In genomic region chr1:150601540-150601939, GRCh38 we compare ENCODE assay signal across 17 cellular contexts. TPM values are rescaled to one million over a fixed set of nuclear protein-coding genes. Genes with fewer than 3 reads are reported as not detected.
DNase-seq lines count a peak whose midpoint lies in the region; ATAC-seq and TF ChIP-seq lines count a peak whose summit lies in the region.
"Had no signal": no experiment of that assay in that cellular context is flagged by ENCODE, and none has a peak within 500 bp of the region (broad histone marks: within the 10 kb centered on the region; RNA-seq: fewer than 3 reads in every experiment).

No MANE protein-coding gene starts in this region.

- no peaks in the 10 kb centered on the region for H3K27me3 ChIP-seq in IMR-90 (ENCODE audit: control insufficient read depth, insufficient read depth, low read length)
- H3K27me3 ChIP-seq in liver (ENCODE audit: control insufficient read depth in 4 of 4, insufficient read depth in 4 of 4, low read length in 3 of 4) = no peaks in the 10 kb centered on the region

- H3K4me3 Mint-ChIP-seq in WTC11 = no peak overlapping the region
- H3K4me3 Mint-ChIP-seq in activated CD8-positive, alpha-beta memory T cell treated with anti-CD3 and anti-CD28 coated beads, Interleukin-2, amount 10 ng/mL, durations not matched to agents 7 days and 5 days = no peak overlapping the region
- H3K4me3 Mint-ChIP-seq: CD4-positive, alpha-beta memory T cell had no signal

- no peak overlapping the region for H2BK20ac ChIP-seq in IMR-90 (ENCODE audit: low read depth, low read length)

- TF ChIP-seq POLR2A in IMR-90 (IDR thresholded peaks at IDR 0.05; ENCODE audit: low read depth, low read length) = no peak

- no peak for TF ChIP-seq RAD21 in IMR-90 (IDR thresholded peaks at IDR 0.05; ENCODE audit: low read length)
- no peak for TF ChIP-seq RAD21 in liver (IDR thresholded peaks at IDR 0.05)

- no peak for ATAC-seq in IMR-90 (ENCODE audit: low read depth)
- ATAC-seq in WTC11 = no peak
- no peak for ATAC-seq in activated CD8-positive, alpha-beta memory T cell treated with anti-CD3 and anti-CD28 coated beads, Interleukin-2, amount 10 ng/mL, durations not matched to agents 7 days and 5 days
- ATAC-seq: HCT116 had no signal

- H3K9ac ChIP-seq in IMR-90 (ENCODE audit: low read depth, low read length) (no peak overlapping the region), liver (ENCODE audit: low read depth in 1 of 2, low read length in 2 of 2) (no peak overlapping the region)

- H2AK9ac ChIP-seq in IMR-90 (replicated peaks; ENCODE audit: low read depth, low read length, poor library complexity) = no peak overlapping the region

- H3K27ac Mint-ChIP-seq in WTC11 = no peak overlapping the region
- no peak overlapping the region for H3K27ac Mint-ChIP-seq in activated CD8-positive, alpha-beta memory T cell treated with anti-CD3 and anti-CD28 coated beads, Interleukin-2, amount 10 ng/mL, durations not matched to agents 7 days and 5 days

- H3K4me1 Mint-ChIP-seq in WTC11 = peaks cover 27% of the 10 kb centered on the region
- H3K4me1 Mint-ChIP-seq in activated CD8-positive, alpha-beta memory T cell treated with anti-CD3 and anti-CD28 coated beads, Interleukin-2, amount 10 ng/mL, durations not matched to agents 7 days and 5 days = peaks cover 18% of the 10 kb centered on the region

- dilution Hi-C loops in IMR-90 (cut with HindIII; ENCODE audit: low sequenced_read_pairs, unreplicated experiment) = no loop called here

- H4K91ac ChIP-seq in IMR-90 (ENCODE audit: insufficient read depth, low read depth, low read length) = no peak overlapping the region

- POLR2A ChIA-PET in IMR-90 (lab: Charles Lee; ENCODE audit: unreplicated experiment) (no interaction called here), WTC11 (lab: Charles Lee) (no interaction called here)

- H2BK120ac ChIP-seq in IMR-90 (ENCODE audit: low read depth, low read length) = no peak overlapping the region

- DNase-seq in IMR-90 (no peak), WTC11 (ENCODE audit: low spot score) (no peak), GM13976 (ENCODE audit: low spot score) (no peak), GDM1 (lab: John Stamatoyannopoulos, UW) (no peak)
- no peak for DNase-seq in activated CD4-positive, alpha-beta T cell treated with anti-CD3 and anti-CD28 coated beads for 48 hours
- no peak for DNase-seq in activated CD8-positive, alpha-beta memory T cell treated with anti-CD3 and anti-CD28 coated beads, Interleukin-2, amount 10 ng/mL, durations not matched to agents 7 days and 5 days
- DNase-seq: AML-193; CD4-positive, alpha-beta memory T cell; DMS153; DMS79; GF-D8; GOT3; H7 had no signal

- H3K23ac ChIP-seq in IMR-90 (ENCODE audit: low read depth, low read length) = no peak overlapping the region

- no peak overlapping the region for H4K5ac ChIP-seq in IMR-90 (ENCODE audit: low read depth, low read length)

- no peak overlapping the region for H3K4me3 ChIP-seq in IMR-90 (ENCODE audit: insufficient read depth, low read depth, low read length)
- H3K4me3 ChIP-seq in liver (ENCODE audit: low read depth in 1 of 3, low read length in 3 of 3) = no peak overlapping the region

- H3K18ac ChIP-seq in IMR-90 (ENCODE audit: low read depth, low read length) = no peak overlapping the region

- H3K36me3 ChIP-seq in IMR-90 (ENCODE audit: control insufficient read depth, insufficient read depth, low read length) (no peaks in the 10 kb centered on the region), liver (ENCODE audit: control insufficient read depth in 4 of 4, insufficient read depth in 3 of 4, low read depth in 1 of 4, low read length in 3 of 4) (no peaks in the 10 kb centered on the region)

- H3K9me3 ChIP-seq in IMR-90 (ENCODE audit: control insufficient read depth, insufficient read depth, low read length) (no peaks in the 10 kb centered on the region), liver (ENCODE audit: control insufficient read depth in 4 of 4, low read length in 3 of 4) (no peaks in the 10 kb centered on the region)

- no TSS peak for BruUV-seq in IMR-90 (replicated peaks; lab: Mats Ljungman, UMichigan)

- intact Hi-C loops in IMR-90 (cut with micrococcal nuclease) = no loop called here

- no peak overlapping the region for H3K4me2 ChIP-seq in IMR-90 (ENCODE audit: low read depth, low read length)

- peaks cover 12% of the 10 kb centered on the region for H3K36me3 Mint-ChIP-seq in WTC11
- H3K36me3 Mint-ChIP-seq in activated CD8-positive, alpha-beta memory T cell treated with anti-CD3 and anti-CD28 coated beads, Interleukin-2, amount 10 ng/mL, durations not matched to agents 7 days and 5 days = peaks cover 6% of the 10 kb centered on the region

- peak overlapping the region; percentile 0; the same call in 1 of the 2 replicates for H3K4ac ChIP-seq in IMR-90 (ENCODE audit: low read depth, low read length)

- CTCF ChIA-PET in IMR-90 (lab: Yijun Ruan, JAX) = interaction anchor here (0.7 kb wide), 2 partner anchors 471 to 649 kb away, joined by 3 to 8 read pairs; no protein-coding TSS in a partner anchor
- CTCF ChIA-PET in WTC11 (lab: Charles Lee) = interaction anchor here (0.7 kb wide), 1 partner anchor 22 kb away, joined by 6 read pairs; the partner anchor contains the start of gene MCL1
- CTCF ChIA-PET in activated CD8-positive, alpha-beta memory T cell treated with anti-CD3 and anti-CD28 coated beads, Interleukin-2, amount 10 ng/mL, durations not matched to agents 7 days and 5 days (lab: Charles Lee) = interaction anchor here (0.9 kb wide), 1 partner anchor 12 kb away, joined by 3 read pairs; no protein-coding TSS in a partner anchor

- no peak overlapping the region for H2AFZ ChIP-seq in IMR-90 (replicated peaks; ENCODE audit: low read length, poor library complexity)

- H2AK5ac ChIP-seq in IMR-90 (ENCODE audit: low read depth, low read length) = peak overlapping the region; percentile 49; the same call in 1 of the 2 replicates

- H3K27me3 Mint-ChIP-seq in WTC11 (ENCODE audit: low read depth) = no peaks in the 10 kb centered on the region; the same call in 1 of the 2 replicates
- H3K27me3 Mint-ChIP-seq in activated CD8-positive, alpha-beta memory T cell treated with anti-CD3 and anti-CD28 coated beads, Interleukin-2, amount 10 ng/mL, durations not matched to agents 7 days and 5 days = no peaks in the 10 kb centered on the region
- H3K27me3 Mint-ChIP-seq: CD4-positive, alpha-beta memory T cell had no signal

- H4K20me1 ChIP-seq in IMR-90 (ENCODE audit: insufficient read depth, low read length) = no peaks in the 10 kb centered on the region

- H3K14ac ChIP-seq in IMR-90 (replicated peaks; ENCODE audit: low read depth, low read length) = no peak overlapping the region

- H3K9me3 Mint-ChIP-seq in WTC11 = no peaks in the 10 kb centered on the region
- H3K9me3 Mint-ChIP-seq in activated CD8-positive, alpha-beta memory T cell treated with anti-CD3 and anti-CD28 coated beads, Interleukin-2, amount 10 ng/mL, durations not matched to agents 7 days and 5 days (ENCODE audit: low read depth) = no peaks in the 10 kb centered on the region
- H3K9me3 Mint-ChIP-seq: CD4-positive, alpha-beta memory T cell had no signal

- no peak overlapping the region for H2BK5ac ChIP-seq in IMR-90 (ENCODE audit: low read depth, low read length, poor library complexity, severe bottlenecking)

- in situ Hi-C loops in IMR-90 (cut with MboI; ENCODE audit: low sequenced_read_pairs) (no loop called here), GM13976 (cut with MboI; ENCODE audit: low sequenced_read_pairs, unreplicated experiment) (no loop called here)

- H3K4me1 ChIP-seq in IMR-90 (ENCODE audit: control insufficient read depth, insufficient read depth, low read length) (peaks cover 6% of the 10 kb centered on the region), liver (ENCODE audit: control insufficient read depth in 4 of 4, insufficient read depth in 4 of 4, low read length in 3 of 4) (peaks cover 0 to 14% (median 0%) of the 10 kb centered on the region in 4 donors)

- TF ChIP-seq CTCF in IMR-90 (conservative IDR thresholded peaks at IDR 0.05; ENCODE audit: low read depth, low read length) (no peak), WTC11 (IDR thresholded peaks at IDR 0.05) (no peak), liver (IDR thresholded peaks at IDR 0.05; ENCODE audit: low read depth, low read length, missing input control) (no peak), GM13976 (IDR thresholded peaks at IDR 0.05; ENCODE audit: borderline replicate concordance, control extremely low read depth, extremely low read depth, insufficient read depth, missing control alignments) (no peak)

- H3K9me1 ChIP-seq in IMR-90 (ENCODE audit: insufficient read depth, low read length) = peaks cover 5% of the 10 kb centered on the region

- peaks cover 10 to 30% of the 10 kb centered on the region in 2 experiments for H3K79me1 ChIP-seq in IMR-90 (ENCODE audit: low read depth in 1 of 2, low read length in 2 of 2)

- H4K8ac ChIP-seq in IMR-90 (ENCODE audit: low read depth in 2 of 2, low read length in 2 of 2) = no peak overlapping the region

- H3K27ac ChIP-seq in IMR-90 (ENCODE audit: insufficient read depth, low read length) (no peak overlapping the region), liver (ENCODE audit: low read depth in 1 of 2, low read length in 2 of 2) (peak overlapping the region; percentile 39)
- H3K27ac ChIP-seq: C4-2B had no signal

- no peak overlapping the region for H3K56ac ChIP-seq in IMR-90 (ENCODE audit: extremely low read depth, insufficient read depth, low read length)

- H2BK15ac ChIP-seq in IMR-90 (ENCODE audit: low read depth, low read length) = no peak overlapping the region

RNA-seq across cellular contexts. Expression of gene MCL1, which starts 22.1 kb away (rescaled TPM):
- total RNA-seq in IMR-90 (2012; rRNA removed) = 142 and 212 TPM in 2 replicates
- 79.5 and 88.4 TPM in 2 replicates for polyA plus RNA-seq in IMR-90 (2012; rRNA removed)
- polyA plus RNA-seq in IMR-90 (2012; cell fraction: cytosol; rRNA removed) = 32.7 and 42.7 TPM in 2 replicates
- 327 and 737 TPM in 2 replicates for polyA plus RNA-seq in IMR-90 (2012; cell fraction: nucleus; rRNA removed; ENCODE audit: low replicate concordance)
- 191 to 212 TPM (median 204 TPM) in 3 replicates for total RNA-seq in WTC11 (2021)
- total RNA-seq in liver = 100 to 1,000 TPM in 1 of 2 donors, 10 to 100 TPM in 1; 94.6 to 181 TPM
- polyA plus RNA-seq in liver = 10 to 100 TPM; 23.4 to 65.4 TPM
- 100 to 1,000 TPM; 373 to 408 TPM for total RNA-seq in activated CD8-positive, alpha-beta memory T cell treated with anti-CD3 and anti-CD28 coated beads, Interleukin-2, amount 10 ng/mL, durations not matched to agents 7 days and 5 days

RNA-seq across cellular contexts. Expression of gene ENSA, which starts 27.9 kb away (rescaled TPM):
- total RNA-seq in IMR-90 (2012; rRNA removed) (53.2 and 62.8 TPM in 2 replicates), WTC11 (2021) (219 to 254 TPM (median 224 TPM) in 3 replicates), liver (10 to 100 TPM; 53.2 to 57.3 TPM)
- polyA plus RNA-seq in IMR-90 (2012; rRNA removed) (89.4 and 96.5 TPM in 2 replicates), liver (10 to 100 TPM; 19.0 to 59.8 TPM)
- 15.3 and 27.8 TPM in 2 replicates for polyA plus RNA-seq in IMR-90 (2012; cell fraction: cytosol; rRNA removed)
- polyA plus RNA-seq in IMR-90 (2012; cell fraction: nucleus; rRNA removed; ENCODE audit: low replicate concordance) = 6.4 and 30.3 TPM in 2 replicates
- 100 to 1,000 TPM; 202 to 252 TPM for total RNA-seq in activated CD8-positive, alpha-beta memory T cell treated with anti-CD3 and anti-CD28 coated beads, Interleukin-2, amount 10 ng/mL, durations not matched to agents 7 days and 5 days

RNA-seq across cellular contexts. Expression of gene ADAMTSL4, which starts 52.3 kb away (rescaled TPM):
- total RNA-seq in IMR-90 (2012; rRNA removed) (0.54 and 0.56 TPM in 2 replicates), WTC11 (2021) (6.6 to 14.7 TPM (median 14.1 TPM) in 3 replicates), liver (10 to 100 TPM in 1 of 2 donors, 1 to 10 TPM in 1; 5.6 to 11.5 TPM)
- polyA plus RNA-seq in IMR-90 (2012; rRNA removed) (11.3 and 12.2 TPM in 2 replicates), liver (10 to 100 TPM; 11.4 to 12.2 TPM)
- 7.9 and 11.9 TPM in 2 replicates for polyA plus RNA-seq in IMR-90 (2012; cell fraction: cytosol; rRNA removed)
- polyA plus RNA-seq in IMR-90 (2012; cell fraction: nucleus; rRNA removed; ENCODE audit: low replicate concordance) = 44.4 and 63.5 TPM in 2 replicates
- total RNA-seq in activated CD8-positive, alpha-beta memory T cell treated with anti-CD3 and anti-CD28 coated beads, Interleukin-2, amount 10 ng/mL, durations not matched to agents 7 days and 5 days = under 1 TPM; 0.18 to 0.35 TPM
- total RNA-seq: Daoy had no signal
